ENCODE assay signal across 21 cellular contexts in the genomic region with DNA sequence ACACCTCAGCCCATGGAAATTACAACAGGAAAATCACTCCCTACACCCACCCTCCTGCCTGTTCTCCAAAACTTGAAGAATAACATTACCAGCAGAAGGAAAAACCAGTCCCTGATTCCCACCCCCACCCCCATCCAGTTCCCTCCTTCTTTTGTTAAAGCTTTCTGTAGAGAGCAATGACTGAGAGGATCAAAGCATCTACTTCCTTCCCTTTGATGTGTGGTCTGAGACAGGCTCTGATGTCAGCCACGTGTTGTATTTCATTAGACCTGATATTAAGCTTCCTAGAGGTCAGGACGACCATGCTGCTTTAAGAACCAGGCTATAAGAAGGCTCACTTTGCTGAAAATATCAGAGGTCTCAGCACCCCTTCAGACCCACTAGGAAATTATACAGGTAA.
A peak's percentile ranks its signal among the peaks of the same experiment; 100 is the strongest.
DNase-seq lines count a peak whose midpoint lies in the region; ATAC-seq and TF ChIP-seq lines count a peak whose summit lies in the region.
"Had no signal": no experiment of that assay in that cellular context is flagged by ENCODE, and none has a peak within 500 bp of the region (broad histone marks: within the 10 kb centered on the region; RNA-seq: fewer than 3 reads in every experiment).

No MANE protein-coding gene starts in this region.

- H3K4me3 Mint-ChIP-seq in WTC11 = no peak overlapping the region
- H3K4me3 Mint-ChIP-seq in naive thymus-derived CD8-positive, alpha-beta T cell = peak overlapping the region in 1 of 10 donors; percentile 9
- H3K4me3 Mint-ChIP-seq: activated CD4-positive, alpha-beta T cell treated with anti-CD3 and anti-CD28 coated beads, Interleukin-2, amount 10 ng/mL, durations not matched to agents 24 days and 14 days; activated naive CD4-positive, alpha-beta T cell treated with anti-CD3 and anti-CD28 coated beads, Interleukin-2, amount 10 ng/mL, durations not matched to agents 7 days and 5 days had no signal

- in situ Hi-C loops in ACHN (cut with HindIII; ENCODE audit: low pct_ligation_motif_present, low pct_unique_long_range_greater_than_20kb, low sequenced_read_pairs) = no loop called here

- DNase-seq in GM12865 (ENCODE audit: low read depth) (peak; percentile 8), WTC11 (ENCODE audit: low spot score) (no peak), cortex of kidney (lab: John Stamatoyannopoulos, UW) (no peak), NCI-H2196 (lab: John Stamatoyannopoulos, UW; ENCODE audit: unreplicated experiment) (no peak), ACHN (no peak)
- peak; percentile 39 for DNase-seq in Jurkat, Clone E6-1 (ENCODE audit: low read depth, low spot score)
- peak in 2 of 10 donors; percentile 9 to 11 for DNase-seq in naive thymus-derived CD8-positive, alpha-beta T cell
- DNase-seq: activated CD4-positive, alpha-beta T cell treated with anti-CD3 and anti-CD28 coated beads, Interleukin-2, amount 10 ng/mL, durations not matched to agents 24 days and 14 days; activated naive CD4-positive, alpha-beta T cell treated with anti-CD3 and anti-CD28 coated beads, Interleukin-2, amount 10 ng/mL, durations not matched to agents 7 days and 5 days; activated T-cell treated with anti-CD3 and anti-CD28 coated beads for 4 hours; Calu3; foreskin fibroblast; HCEC 1CT; hypothalamus; NCI-H187 treated with DMSO at 0.1 percent for 48 hours; NCI-H526 treated with DMSO at 0.1 percent for 48 hours; stimulated activated CD4-positive, alpha-beta T cell treated with anti-CD3 and anti-CD28 coated beads, Interleukin-2, amount 100 ng/mL, for 48 hours had no signal

- ATAC-seq in WTC11 (peak; percentile 79), GM18909 (IDR thresholded peaks at IDR 0.05; ENCODE audit: poor library complexity, unreplicated experiment) (no peak)
- peak; percentile 37 to 45 for ATAC-seq in naive thymus-derived CD8-positive, alpha-beta T cell
- ATAC-seq: Panc1, SK-N-SH treated with all-trans-retinoic acid at 6 μM for 48 hours had no signal

- 0 out of 2 replicates have a peak, but pooled peaks cover 3% of the 10 kb centered on the region for H3K9me3 Mint-ChIP-seq in WTC11
- peaks cover 0 to 7% (median 0%) of the 10 kb centered on the region in 9 donors for H3K9me3 Mint-ChIP-seq in naive thymus-derived CD8-positive, alpha-beta T cell
- H3K9me3 Mint-ChIP-seq: activated CD4-positive, alpha-beta T cell treated with anti-CD3 and anti-CD28 coated beads, Interleukin-2, amount 10 ng/mL, durations not matched to agents 24 days and 14 days; activated naive CD4-positive, alpha-beta T cell treated with anti-CD3 and anti-CD28 coated beads, Interleukin-2, amount 10 ng/mL, durations not matched to agents 7 days and 5 days had no signal

- H3K4me3 ChIP-seq in GM12865 (ENCODE audit: low read depth, low read length) = no peak overlapping the region
- H3K4me3 ChIP-seq in Jurkat, Clone E6-1 (ENCODE audit: low read length) = no peak overlapping the region
- H3K4me3 ChIP-seq: suprapubic skin had no signal

- no peak for TF ChIP-seq CTCF in GM12865 (IDR thresholded peaks at IDR 0.05; ENCODE audit: insufficient read depth, low read depth, low read length, missing control alignments)
- TF ChIP-seq CTCF in WTC11 (IDR thresholded peaks at IDR 0.05) = no peak

- peaks cover 38% of the 10 kb centered on the region for H3K4me1 Mint-ChIP-seq in WTC11
- peaks cover 8 to 27% (median 22%) of the 10 kb centered on the region in 4 donors for H3K4me1 Mint-ChIP-seq in naive thymus-derived CD8-positive, alpha-beta T cell

- H3K27me3 Mint-ChIP-seq in WTC11 (ENCODE audit: low read depth) = no peaks in the 10 kb centered on the region
- H3K27me3 Mint-ChIP-seq in naive thymus-derived CD8-positive, alpha-beta T cell = peaks cover 14 to 62% (median 42%) of the 10 kb centered on the region in 5 donors

- peaks cover 8% of the 10 kb centered on the region for H3K36me3 Mint-ChIP-seq in WTC11
- peaks cover 0 to 8% (median 0%) of the 10 kb centered on the region in 3 donors for H3K36me3 Mint-ChIP-seq in naive thymus-derived CD8-positive, alpha-beta T cell
- H3K36me3 Mint-ChIP-seq: activated naive CD4-positive, alpha-beta T cell treated with anti-CD3 and anti-CD28 coated beads, Interleukin-2, amount 10 ng/mL, durations not matched to agents 7 days and 5 days had no signal

- POLR2A ChIA-PET in WTC11 (lab: Charles Lee) = interaction anchor here (0.6 kb wide), 1 partner anchor 1254 kb away, joined by 4 read pairs; no protein-coding TSS in a partner anchor
- POLR2A ChIA-PET in naive thymus-derived CD8-positive, alpha-beta T cell (lab: Charles Lee) = no interaction called here

- CTCF ChIA-PET in WTC11 (lab: Charles Lee) = interaction anchor here (0.6 to 2.5 kb wide), 8 partner anchors 12 to 249 kb away, joined by 3 to 20 read pairs (median 7); no protein-coding TSS in a partner anchor

- peak overlapping the region; percentile 24; the same call in 1 of the 2 replicates for H3K27ac Mint-ChIP-seq in WTC11
- H3K27ac Mint-ChIP-seq in naive thymus-derived CD8-positive, alpha-beta T cell = no peak overlapping the region
- H3K27ac Mint-ChIP-seq: activated CD4-positive, alpha-beta T cell treated with anti-CD3 and anti-CD28 coated beads, Interleukin-2, amount 10 ng/mL, durations not matched to agents 24 days and 14 days; activated naive CD4-positive, alpha-beta T cell treated with anti-CD3 and anti-CD28 coated beads, Interleukin-2, amount 10 ng/mL, durations not matched to agents 7 days and 5 days had no signal

TF ChIP-seq in WTC11, 78 proteins besides CTCF, POLR2A, EP300 and RAD21:
- TF ChIP-seq, protein P1, sequence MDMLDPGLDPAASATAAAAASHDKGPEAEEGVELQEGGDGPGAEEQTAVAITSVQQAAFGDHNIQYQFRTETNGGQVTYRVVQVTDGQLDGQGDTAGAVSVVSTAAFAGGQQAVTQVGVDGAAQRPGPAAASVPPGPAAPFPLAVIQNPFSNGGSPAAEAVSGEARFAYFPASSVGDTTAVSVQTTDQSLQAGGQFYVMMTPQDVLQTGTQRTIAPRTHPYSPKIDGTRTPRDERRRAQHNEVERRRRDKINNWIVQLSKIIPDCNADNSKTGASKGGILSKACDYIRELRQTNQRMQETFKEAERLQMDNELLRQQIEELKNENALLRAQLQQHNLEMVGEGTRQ (CRISPR knock-in tag; IDR thresholded peaks at IDR 0.05) = peak; percentile 57
- no peak for TF ChIP-seq ATF1 (CRISPR knock-in tag; IDR thresholded peaks at IDR 0.05)

Comparison
In these comparisons a context has a peak if more than half of its experiments do, and no peak if none do; other contexts are left out.
1. DNase-seq: peak in GM12865 (single experiment) and Jurkat, Clone E6-1 (single experiment); none in WTC11 (single experiment), cortex of kidney (single experiment), NCI-H2196 (single experiment) and ACHN (single experiment).